ENCODE assay signal across 22 cellular contexts in the genomic region with DNA sequence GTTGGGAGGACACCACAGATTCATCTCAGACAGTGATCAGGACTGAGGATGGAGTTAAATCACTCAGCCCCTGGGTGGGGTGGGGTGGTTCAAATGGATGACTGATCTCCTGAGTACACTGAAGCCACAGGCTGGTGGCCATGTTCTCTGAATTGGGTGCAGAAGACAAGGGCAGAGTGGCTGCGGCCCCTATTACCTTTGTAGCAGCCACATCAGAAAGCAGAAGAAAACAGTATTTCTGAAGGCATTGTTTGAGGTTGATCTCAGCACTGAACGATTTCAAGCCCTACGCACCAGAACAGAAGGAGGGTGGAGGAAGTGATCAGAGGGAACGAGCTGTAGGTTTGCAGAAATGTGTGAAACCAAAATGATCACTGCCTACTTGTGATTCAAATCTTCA.
DNase-seq lines count a peak whose midpoint lies in the region; ATAC-seq lines count a peak whose summit lies in the region.
"Had no signal": no experiment of that assay in that cellular context is flagged by ENCODE, and none has a peak within 500 bp of the region (broad histone marks: within the 10 kb centered on the region; RNA-seq: fewer than 3 reads in every experiment).

No MANE protein-coding gene starts in this region.

- no peaks in the 10 kb centered on the region for H3K36me3 Mint-ChIP-seq in activated naive CD4-positive, alpha-beta T cell treated with anti-CD3 and anti-CD28 coated beads, Interleukin-2, amount 50 U/mL, for 72 hours
- no peaks in the 10 kb centered on the region for H3K36me3 Mint-ChIP-seq in stimulated activated naive CD8-positive, alpha-beta T cell treated with anti-CD3 and anti-CD28 coated beads, Interleukin-15, Interleukin-2, amounts not matched to agents 100 ng/mL and 50 ng/mL, for 24 hours (ENCODE audit: low read depth)
- H3K36me3 Mint-ChIP-seq: stimulated activated memory B cell treated with anti-CD40 and anti-IgM and Interleukin-4, amounts not matched to agents 10 μg/mL and 1 μg/mL and 100 μg/mL, for 72 hours had no signal

- H3K9me3 Mint-ChIP-seq in activated naive CD4-positive, alpha-beta T cell treated with anti-CD3 and anti-CD28 coated beads, Interleukin-2, amount 50 U/mL, for 72 hours, result no peaks in the 10 kb centered on the region
- no peaks in the 10 kb centered on the region for H3K9me3 Mint-ChIP-seq in stimulated activated naive CD8-positive, alpha-beta T cell treated with anti-CD3 and anti-CD28 coated beads, Interleukin-15, Interleukin-2, amounts not matched to agents 100 ng/mL and 50 ng/mL, for 24 hours
- H3K9me3 Mint-ChIP-seq: stimulated activated memory B cell treated with anti-CD40 and anti-IgM and Interleukin-4, amounts not matched to agents 10 μg/mL and 1 μg/mL and 100 μg/mL, for 72 hours had no signal

- peak overlapping the region; percentile 17 for H3K4me3 Mint-ChIP-seq in stimulated activated naive CD8-positive, alpha-beta T cell treated with anti-CD3 and anti-CD28 coated beads, Interleukin-15, Interleukin-2, amounts not matched to agents 100 ng/mL and 50 ng/mL, for 24 hours
- H3K4me3 Mint-ChIP-seq: stimulated activated memory B cell treated with anti-CD40 and anti-IgM and Interleukin-4, amounts not matched to agents 10 μg/mL and 1 μg/mL and 100 μg/mL, for 72 hours had no signal

- H3K27ac Mint-ChIP-seq in activated naive CD4-positive, alpha-beta T cell treated with anti-CD3 and anti-CD28 coated beads, Interleukin-2, amount 50 U/mL, for 72 hours, result no peak overlapping the region
- no peak overlapping the region for H3K27ac Mint-ChIP-seq in stimulated activated naive CD8-positive, alpha-beta T cell treated with anti-CD3 and anti-CD28 coated beads, Interleukin-15, Interleukin-2, amounts not matched to agents 100 ng/mL and 50 ng/mL, for 24 hours
- H3K27ac Mint-ChIP-seq: stimulated activated memory B cell treated with anti-CD40 and anti-IgM and Interleukin-4, amounts not matched to agents 10 μg/mL and 1 μg/mL and 100 μg/mL, for 72 hours had no signal

- peaks cover 8% of the 10 kb centered on the region for H3K4me1 Mint-ChIP-seq in stimulated activated naive CD8-positive, alpha-beta T cell treated with anti-CD3 and anti-CD28 coated beads, Interleukin-15, Interleukin-2, amounts not matched to agents 100 ng/mL and 50 ng/mL, for 24 hours (ENCODE audit: low read depth)
- H3K4me1 Mint-ChIP-seq: stimulated activated memory B cell treated with anti-CD40 and anti-IgM and Interleukin-4, amounts not matched to agents 10 μg/mL and 1 μg/mL and 100 μg/mL, for 72 hours had no signal

- no peaks in the 10 kb centered on the region for H3K27me3 Mint-ChIP-seq in stimulated activated naive CD8-positive, alpha-beta T cell treated with anti-CD3 and anti-CD28 coated beads, Interleukin-15, Interleukin-2, amounts not matched to agents 100 ng/mL and 50 ng/mL, for 24 hours
- H3K27me3 Mint-ChIP-seq: stimulated activated memory B cell treated with anti-CD40 and anti-IgM and Interleukin-4, amounts not matched to agents 10 μg/mL and 1 μg/mL and 100 μg/mL, for 72 hours had no signal

- peak in 1 of 2 donors; percentile 10 for DNase-seq in activated naive CD4-positive, alpha-beta T cell treated with anti-CD3 and anti-CD28 coated beads, Interleukin-2, amount 50 U/mL, for 72 hours (ENCODE audit: low spot score in 2 of 2)
- no peak for DNase-seq in activated naive CD4-positive, alpha-beta T cell treated with anti-CD3 and anti-CD28 coated beads, Interleukin-2, amount 50 U/mL, for 16 hours
- DNase-seq in activated T-cell treated with anti-CD3 and anti-CD28 coated beads, Interleukin-2, amount 50 U/mL, for 1 hour, result peak; percentile 40
- no peak for DNase-seq in activated effector memory CD4-positive, alpha-beta T cell treated with anti-CD3 and anti-CD28 coated beads, Interleukin-2, amount 50 U/mL, for 16 hours
- DNase-seq: cerebellar nuclear complex; DMS53; effector memory CD4-positive, alpha-beta T cell; HCEC 1CT; left lung; midbrain; NCI-H146; NCI-H2171 treated with DMSO at 0.1 percent for 48 hours; NCI-H748 treated with DMSO at 0.1 percent for 48 hours; SHP77; spleen; WERI-Rb-1 had no signal

- ATAC-seq in activated naive CD4-positive, alpha-beta T cell treated with anti-CD3 and anti-CD28 coated beads, Interleukin-2, amount 50 U/mL, for 72 hours, result peak; percentile 88 to 96
- ATAC-seq in GM18498 (IDR thresholded peaks at IDR 0.05; ENCODE audit: unreplicated experiment) (no peak), HG03565 (IDR thresholded peaks at IDR 0.05; ENCODE audit: unreplicated experiment) (no peak)
- ATAC-seq: left lung; stimulated activated memory B cell treated with anti-CD40 and anti-IgM and Interleukin-4, amounts not matched to agents 10 μg/mL and 1 μg/mL and 100 μg/mL, for 72 hours had no signal

- H3K27ac ChIP-seq in cingulate gyrus (ENCODE audit: low read depth, low read length), result peak overlapping the region; percentile 54
- H3K27ac ChIP-seq: left lung, spleen, tibial nerve, WERI-Rb-1 had no signal

Comparison
In these comparisons a context has a peak if more than half of its experiments do, and no peak if none do; other contexts are left out.
1. ATAC-seq: peak in activated naive CD4-positive, alpha-beta T cell treated with anti-CD3 and anti-CD28 coated beads, Interleukin-2, amount 50 U/mL, for 72 hours (2 of 2); none in GM18498 (single experiment) and HG03565 (single experiment).